ENCODE assay signal across 8 cellular contexts in genomic region chr22:30327864-30328345, GRCh38. TPM values are rescaled to one million over a fixed set of nuclear protein-coding genes. Genes with fewer than 3 reads are reported as not detected.
A peak's percentile ranks its signal among the peaks of the same experiment; 100 is the strongest.
DNase-seq lines count a peak whose midpoint lies in the region; ATAC-seq, FAIRE-seq and TF ChIP-seq lines count a peak whose summit lies in the region.
"Had no signal": no experiment of that assay in that cellular context is flagged by ENCODE, and none has a peak within 500 bp of the region (broad histone marks: within the 10 kb centered on the region; RNA-seq: fewer than 3 reads in every experiment).

No MANE protein-coding gene starts in this region.

- H2AK5ac ChIP-seq in trophoblast cell (ENCODE audit: low read length): peak overlapping the region; percentile 42

- H3K4me1 ChIP-seq in GM23338 (ENCODE audit: insufficient read depth) (peaks cover 6% of the 10 kb centered on the region), PC-9 (replicated peaks; ENCODE audit: insufficient read depth) (peaks cover 34% of the 10 kb centered on the region), trophoblast cell (ENCODE audit: control insufficient read depth in 1 of 2, insufficient read depth in 2 of 2, low read length in 2 of 2) (peaks cover 39 to 49% of the 10 kb centered on the region in 2 experiments)

- BruUV-seq in PC-9 (replicated peaks; lab: Mats Ljungman, UMichigan): no TSS peak

- H3F3A ChIP-seq in GM23338 (replicated peaks; ENCODE audit: low read depth) (peaks cover 9% of the 10 kb centered on the region), PC-9 (ENCODE audit: insufficient read depth, low read depth) (peaks cover 60% of the 10 kb centered on the region)

- peaks cover 58% of the 10 kb centered on the region for H3K79me1 ChIP-seq in trophoblast cell (ENCODE audit: low read length)

- TF ChIP-seq CTCF in GM23338 (conservative IDR thresholded peaks at IDR 0.05; ENCODE audit: low read depth in 2 of 2): peak; percentile 46 to 55
- TF ChIP-seq CTCF in PC-9 (conservative IDR thresholded peaks at IDR 0.05): peak; percentile 64

- no peak for FAIRE-seq in frontal cortex (lab: Jason Lieb, UNC)

- H4K8ac ChIP-seq in trophoblast cell (ENCODE audit: low read depth, low read length): no peak overlapping the region

- peaks cover 25% of the 10 kb centered on the region for H3K4me1 Mint-ChIP-seq in GM23338

- no peak overlapping the region for H3K4me3 ChIP-seq in GM23338
- H3K4me3 ChIP-seq in PC-9: peak overlapping the region; percentile 56; the same call in 1 of the 2 replicates
- no peak overlapping the region for H3K4me3 ChIP-seq in trophoblast cell (ENCODE audit: low read depth, low read length)

- DNase-seq in GM23338 (ENCODE audit: low spot score) (peak; percentile 72), PC-9 (peak; percentile 51 to 61), epithelial cell of prostate (ENCODE audit: low read depth, low spot score) (no peak), trophoblast cell (peak; percentile 75 to 86), frontal cortex (ENCODE audit: low spot score in 2 of 2) (no peak)
- DNase-seq in activated CD4-positive, alpha-beta T cell treated with anti-CD3 and anti-CD28 coated beads for 4 hours: no peak
- DNase-seq: activated CD4-positive, CD25-positive, alpha-beta regulatory T cell had no signal

- H4K20me1 ChIP-seq in GM23338 (replicated peaks; ENCODE audit: insufficient read depth) (peaks cover 11% of the 10 kb centered on the region; the same call in 1 of the 2 replicates), PC-9 (ENCODE audit: insufficient read depth) (peaks cover 11% of the 10 kb centered on the region; the same call in 1 of the 2 replicates)

- POLR2A ChIA-PET in PC-9 (lab: Charles Lee; ENCODE audit: unreplicated experiment): interaction anchor here (1.6 kb wide), 1 partner anchor 30 kb away, joined by 13 read pairs; no protein-coding TSS in a partner anchor

- no peak overlapping the region for H3K23ac ChIP-seq in trophoblast cell (ENCODE audit: low read length)

- no peak overlapping the region for H3K4ac ChIP-seq in trophoblast cell (ENCODE audit: low read depth, low read length)

- H3K27me3 Mint-ChIP-seq in GM23338 (ENCODE audit: insufficient read depth, low read depth, poor library complexity): peaks cover 5% of the 10 kb centered on the region

- H3K14ac ChIP-seq in trophoblast cell (ENCODE audit: low read length): no peak overlapping the region

- WGBS in trophoblast cell (ENCODE audit: extremely low coverage, insufficient coverage, insufficient read length): no CpG with 5 or more reads among the region's 5 CpGs

- peak overlapping the region; percentile 77 for H2BK5ac ChIP-seq in trophoblast cell (ENCODE audit: low read depth, low read length, poor library complexity)

- ATAC-seq in GM23338: peak; percentile 72
- no peak for ATAC-seq in GM18868 (IDR thresholded peaks at IDR 0.05; ENCODE audit: unreplicated experiment)

- H3K9me2 ChIP-seq in GM23338 (ENCODE audit: insufficient read depth): no peaks in the 10 kb centered on the region
- H3K9me2 ChIP-seq in PC-9 (ENCODE audit: insufficient read depth): no peaks in the 10 kb centered on the region

- H3K36me3 Mint-ChIP-seq in GM23338 (ENCODE audit: low read depth): peaks cover 20% of the 10 kb centered on the region

- peak overlapping the region; percentile 70 for H3K4me3 Mint-ChIP-seq in GM23338

- H3K9me3 ChIP-seq in PC-9 (ENCODE audit: insufficient read depth, low read depth) (no peaks in the 10 kb centered on the region), trophoblast cell (ENCODE audit: insufficient read depth, low read depth, low read length) (no peaks in the 10 kb centered on the region)

- H3K9me3 Mint-ChIP-seq in GM23338: no peaks in the 10 kb centered on the region

- H2BK120ac ChIP-seq in trophoblast cell (ENCODE audit: insufficient read depth, low read length, poor library complexity): peak overlapping the region; percentile 86

- no peaks in the 10 kb centered on the region for H3K79me2 ChIP-seq in GM23338 (replicated peaks; ENCODE audit: insufficient read depth)
- peaks cover 34% of the 10 kb centered on the region for H3K79me2 ChIP-seq in PC-9 (ENCODE audit: low read depth)
- H3K79me2 ChIP-seq in trophoblast cell (ENCODE audit: control insufficient read depth, insufficient read depth, low read length, poor library complexity): peaks cover 29% of the 10 kb centered on the region

- H3K27me3 ChIP-seq in GM23338 (ENCODE audit: insufficient read depth) (no peaks in the 10 kb centered on the region), PC-9 (ENCODE audit: insufficient read depth, low read depth) (no peaks in the 10 kb centered on the region), trophoblast cell (ENCODE audit: insufficient read depth, low read length) (no peaks in the 10 kb centered on the region)

- no peak overlapping the region for H2AFZ ChIP-seq in GM23338
- no peak overlapping the region for H2AFZ ChIP-seq in PC-9
- H2AFZ ChIP-seq in trophoblast cell (ENCODE audit: insufficient read depth, low read length, poor library complexity): no peak overlapping the region

- H3K36me3 ChIP-seq in GM23338 (ENCODE audit: insufficient read depth) (peaks cover 7% of the 10 kb centered on the region; the same call in 1 of the 2 replicates), PC-9 (ENCODE audit: low read depth) (peaks cover 7% of the 10 kb centered on the region; the same call in 1 of the 2 replicates), trophoblast cell (ENCODE audit: control insufficient read depth in 1 of 2, insufficient read depth in 2 of 2, low read length in 2 of 2) (peaks cover 6 to 10% of the 10 kb centered on the region in 2 experiments)

- H3K27ac ChIP-seq in GM23338 (ENCODE audit: low read depth) (peak overlapping the region; percentile 7; the same call in 1 of the 2 replicates), PC-9 (peak overlapping the region; percentile 53; the same call in 1 of the 2 replicates), epithelial cell of prostate (peak overlapping the region; percentile 73), trophoblast cell (ENCODE audit: low read depth, low read length) (peak overlapping the region; percentile 89)

- H4K91ac ChIP-seq in trophoblast cell (ENCODE audit: low read depth, low read length): peak overlapping the region; percentile 91

- H3K9ac ChIP-seq in trophoblast cell (ENCODE audit: low read length): no peak overlapping the region

- H3K18ac ChIP-seq in trophoblast cell (ENCODE audit: low read length): no peak overlapping the region

- peak overlapping the region; percentile 83; the same call in 1 of the 2 replicates for H3K27ac Mint-ChIP-seq in GM23338

- H3K4me2 ChIP-seq in GM23338 (no peak overlapping the region), PC-9 (peak overlapping the region; percentile 85), trophoblast cell (ENCODE audit: low read length) (no peak overlapping the region)

- no peak overlapping the region for H4K12ac ChIP-seq in trophoblast cell (ENCODE audit: low read depth, low read length)

- H2BK12ac ChIP-seq in trophoblast cell (ENCODE audit: low read length): no peak overlapping the region

- CTCF ChIA-PET in PC-9 (lab: Charles Lee): interaction anchor here (0.6 to 2.0 kb wide), 2 partner anchors 40 to 56 kb away, joined by 4 to 31 read pairs; partner anchors contain the start of gene CASTOR1

- intact Hi-C loops in PC-9 (cut with micrococcal nuclease; ENCODE audit: unreplicated experiment): loop anchor here (1.0 to 2.0 kb wide), 3 partner anchors 29 to 65 kb away; no protein-coding TSS in a partner anchor

TF ChIP-seq in GM23338, 12 proteins besides CTCF, POLR2A, EP300 and RAD21 (continues in another document):
- TF ChIP-seq ZNF331 (CRISPR knock-in tag; IDR thresholded peaks at IDR 0.05; ENCODE audit: low read depth): no peak
- TF ChIP-seq EZH2 (IDR thresholded peaks at IDR 0.05; ENCODE audit: low read depth, unreplicated experiment): no peak
- TF ChIP-seq, protein P1, sequence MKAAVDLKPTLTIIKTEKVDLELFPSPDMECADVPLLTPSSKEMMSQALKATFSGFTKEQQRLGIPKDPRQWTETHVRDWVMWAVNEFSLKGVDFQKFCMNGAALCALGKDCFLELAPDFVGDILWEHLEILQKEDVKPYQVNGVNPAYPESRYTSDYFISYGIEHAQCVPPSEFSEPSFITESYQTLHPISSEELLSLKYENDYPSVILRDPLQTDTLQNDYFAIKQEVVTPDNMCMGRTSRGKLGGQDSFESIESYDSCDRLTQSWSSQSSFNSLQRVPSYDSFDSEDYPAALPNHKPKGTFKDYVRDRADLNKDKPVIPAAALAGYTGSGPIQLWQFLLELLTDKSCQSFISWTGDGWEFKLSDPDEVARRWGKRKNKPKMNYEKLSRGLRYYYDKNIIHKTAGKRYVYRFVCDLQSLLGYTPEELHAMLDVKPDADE (IDR thresholded peaks at IDR 0.05): no peak

RNA-seq across cellular contexts. Expression of gene TBC1D10A, which starts 1.2 kb away (rescaled TPM):
- 6.0 and 8.8 TPM in 2 replicates for total RNA-seq in GM23338 (2014; rRNA removed; shearing (Covaris generic))
- 3.3 and 4.2 TPM in 2 replicates for polyA plus RNA-seq in GM23338 (2016; fragmentation: Nextera tagmentation; extraction: Ambion mirVana)
- total RNA-seq in PC-9 (2021) (24.3 and 26.2 TPM in 2 replicates), frontal cortex (10.6 TPM)
- polyA plus RNA-seq in trophoblast cell (2013): 43.9 and 46.1 TPM in 2 replicates

RNA-seq across cellular contexts. Expression of gene SF3A1, which starts 28.8 kb away (rescaled TPM):
- 108 and 170 TPM in 2 replicates for total RNA-seq in GM23338 (2014; rRNA removed; shearing (Covaris generic))
- 93.4 and 107 TPM in 2 replicates for polyA plus RNA-seq in GM23338 (2016; fragmentation: Nextera tagmentation; extraction: Ambion mirVana)
- total RNA-seq in PC-9 (2021) (189 and 207 TPM in 2 replicates), frontal cortex (13.9 TPM)
- polyA plus RNA-seq in trophoblast cell (2013): 188 and 193 TPM in 2 replicates

RNA-seq across cellular contexts. Expression of gene CCDC157, which starts 28.9 kb away (rescaled TPM):
- 6.9 and 7.9 TPM in 2 replicates for total RNA-seq in GM23338 (2014; rRNA removed; shearing (Covaris generic))
- 3.7 and 3.8 TPM in 2 replicates for polyA plus RNA-seq in GM23338 (2016; fragmentation: Nextera tagmentation; extraction: Ambion mirVana)
- total RNA-seq in PC-9 (2021) (6.2 and 6.8 TPM in 2 replicates), frontal cortex (5.3 TPM)
- polyA plus RNA-seq in trophoblast cell (2013): 1.8 and 2.1 TPM in 2 replicates

RNA-seq across cellular contexts. Expression of gene CASTOR1, which starts 38.6 kb away (rescaled TPM):
- 23.2 and 36.0 TPM in 2 replicates for total RNA-seq in GM23338 (2014; rRNA removed; shearing (Covaris generic))
- 11.3 and 22.0 TPM in 2 replicates for polyA plus RNA-seq in GM23338 (2016; fragmentation: Nextera tagmentation; extraction: Ambion mirVana)
- total RNA-seq in PC-9 (2021) (10.6 and 11.1 TPM in 2 replicates), frontal cortex (2.4 TPM)
- polyA plus RNA-seq in trophoblast cell (2013): 41.1 and 44.2 TPM in 2 replicates

RNA-seq across cellular contexts. Expression of gene RNF215, which starts 59.3 kb away (rescaled TPM):
- 12.4 and 13.9 TPM in 2 replicates for total RNA-seq in GM23338 (2014; rRNA removed; shearing (Covaris generic))
- 1.8 and 3.3 TPM in 2 replicates for polyA plus RNA-seq in GM23338 (2016; fragmentation: Nextera tagmentation; extraction: Ambion mirVana)
- total RNA-seq in PC-9 (2021): 24.0 and 33.8 TPM in 2 replicates
- 7.3 and 7.8 TPM in 2 replicates for polyA plus RNA-seq in trophoblast cell (2013)
- total RNA-seq in frontal cortex: 22.4 TPM

Comparison
In these comparisons a context has a peak if more than half of its experiments do, and no peak if none do; other contexts are left out.
1. DNase-seq: peak in GM23338 (single experiment), PC-9 (2 of 2) and trophoblast cell (2 of 2); none in epithelial cell of prostate (single experiment), frontal cortex (0 of 2) and activated CD4-positive, alpha-beta T cell treated with anti-CD3 and anti-CD28 coated beads for 4 hours (0 of 2).
2. H3K27ac ChIP-seq: peak in every context shown above with its lines; median percentile 89 in trophoblast cell; 73 in epithelial cell of prostate; 53 in PC-9; 7 in GM23338.